ENCODE assay signal across 27 cellular contexts in genomic region chr22:46707305-46707704, GRCh38.
"Had no signal": no experiment of that assay in that cellular context is flagged by ENCODE, and none has a peak within 500 bp of the region (broad histone marks: within the 10 kb centered on the region; RNA-seq: fewer than 3 reads in every experiment).

No MANE protein-coding gene starts in this region.

- ATAC-seq: activated CD4-positive, alpha-beta T cell treated with anti-CD3 and anti-CD28 coated beads for 36 hours; activated CD8-positive, alpha-beta memory T cell treated with anti-CD3 and anti-CD28 coated beads, Interleukin-2, amount 10 ng/mL, durations not matched to agents 7 days and 5 days; activated CD8-positive, alpha-beta T cell treated with anti-CD3 and anti-CD28 coated beads, Interleukin-2, amount 10 ng/mL, durations not matched to agents 7 days and 5 days; activated naive CD8-positive, alpha-beta T cell treated with anti-CD3 and anti-CD28 coated beads, Interleukin-2, amount 50 U/mL, for 24 hours; gastroesophageal sphincter had no signal

- H3K4me1 ChIP-seq: adrenal gland, colonic mucosa, esophagus muscularis mucosa, gastroesophageal sphincter had no signal

- DNase-seq: activated CD4-positive, alpha-beta memory T cell treated with anti-CD3 and anti-CD28 coated beads for 36 hours; activated CD4-positive, alpha-beta T cell treated with anti-CD3 and anti-CD28 coated beads for 36 hours; activated CD4-positive, alpha-beta T cell treated with anti-CD3 and anti-CD28 coated beads, Interleukin-2, amount 10 ng/mL, durations not matched to agents 24 days and 14 days; activated CD4-positive, CD25-positive, alpha-beta regulatory T cell; activated CD4-positive, CD25-positive, alpha-beta regulatory T cell treated with anti-CD3 and anti-CD28 coated beads, Interleukin-2, amount 50 U/mL, for 72 hours; activated CD8-positive, alpha-beta memory T cell treated with anti-CD3 and anti-CD28 coated beads, Interleukin-2, amount 10 ng/mL, durations not matched to agents 7 days and 5 days; activated CD8-positive, alpha-beta memory T cell treated with anti-CD3 and anti-CD28 coated beads, Interleukin-2, amount 50 U/mL, for 4 hours; activated CD8-positive, alpha-beta T cell treated with anti-CD3 and anti-CD28 coated beads, Interleukin-2, amount 10 ng/mL, durations not matched to agents 7 days and 5 days; activated effector memory CD4-positive, alpha-beta T cell treated with anti-CD3 and anti-CD28 coated beads, Interleukin-2, amount 50 U/mL, for 16 hours; activated naive CD4-positive, alpha-beta T cell treated with anti-CD3 and anti-CD28 coated beads for 36 hours; activated naive CD8-positive, alpha-beta T cell treated with anti-CD3 and anti-CD28 coated beads for 36 hours; activated naive CD8-positive, alpha-beta T cell treated with anti-CD3 and anti-CD28 coated beads, Interleukin-2, amount 50 U/mL, for 24 hours; activated T-cell treated with anti-CD3 and anti-CD28 coated beads, Interleukin-2, amount 50 U/mL, for 1 hour; activated T-cell treated with anti-CD3 and anti-CD28 coated beads, Interleukin-2, amount 50 U/mL, for 48 hours; adrenal gland; amygdala; caudate nucleus; colonic mucosa; effector CD8-positive, alpha-beta T cell; endodermal cell; erythroblast; foreskin melanocyte; heart right ventricle; T-helper 2 cell had no signal

- H3K4me3 ChIP-seq: adrenal gland, body of pancreas, colonic mucosa, esophagus muscularis mucosa, gastroesophageal sphincter, heart right ventricle had no signal

- H3K27me3 ChIP-seq: adrenal gland, body of pancreas, colonic mucosa, esophagus muscularis mucosa, gastroesophageal sphincter, heart right ventricle had no signal

- H3K27ac ChIP-seq: adrenal gland, body of pancreas, colonic mucosa, esophagus muscularis mucosa, gastroesophageal sphincter had no signal

- H3K9me3 ChIP-seq: adrenal gland, body of pancreas, colonic mucosa, esophagus muscularis mucosa, gastroesophageal sphincter, heart right ventricle had no signal
